In the genomic region with DNA sequence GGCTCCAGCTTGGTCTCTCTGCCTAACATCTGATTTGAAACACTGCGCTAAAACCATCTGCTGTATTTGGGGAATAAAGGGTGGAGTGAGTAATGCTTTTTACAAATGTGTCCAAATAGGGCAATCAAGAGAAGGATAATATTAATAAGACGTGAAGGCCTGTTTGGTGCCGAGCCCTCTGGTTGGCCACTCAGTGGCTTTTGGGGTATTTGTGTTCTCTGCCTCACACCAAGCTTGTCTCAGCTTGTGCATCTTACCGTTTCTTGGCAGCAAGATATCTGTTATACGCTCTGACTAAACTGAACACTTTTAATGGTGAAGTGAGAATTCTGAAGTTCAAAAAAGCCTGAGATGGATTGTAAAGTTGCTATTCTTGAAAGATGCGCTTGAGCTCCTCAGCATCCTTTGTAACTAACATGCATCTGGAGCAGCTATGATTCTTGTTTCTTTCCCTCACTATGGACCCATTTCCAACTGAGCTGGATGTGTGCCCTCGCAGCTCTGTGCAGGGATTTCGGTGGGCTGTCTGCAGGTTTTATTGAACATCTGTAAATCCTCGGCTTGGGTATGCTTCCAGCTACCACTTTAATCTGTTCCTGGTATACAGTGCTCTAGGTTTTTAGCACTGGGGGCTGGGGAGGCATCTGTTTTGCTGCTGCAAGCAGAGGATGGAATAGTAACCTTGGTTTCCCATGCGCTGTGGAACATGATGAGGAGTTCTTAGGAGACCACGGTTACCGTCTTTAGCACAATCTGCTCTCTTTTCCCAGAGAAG, we compare ENCODE assay signal across 31 cellular contexts.
"Had no signal": no experiment of that assay in that cellular context is flagged by ENCODE, and none has a peak within 500 bp of the region (broad histone marks: within the 10 kb centered on the region; RNA-seq: fewer than 3 reads in every experiment).

No MANE protein-coding gene starts in this region.

- ATAC-seq: activated CD4-positive, CD25-positive, alpha-beta regulatory T cell treated with anti-CD3 and anti-CD28 coated beads, Interleukin-2, amount 50 U/mL, for 24 hours; left ventricle myocardium superior; stimulated activated memory B cell treated with anti-CD40 and anti-IgM and Interleukin-4, amounts not matched to agents 10 μg/mL and 1 μg/mL and 100 μg/mL, for 72 hours had no signal

- H3K4me3 Mint-ChIP-seq: activated CD4-positive, alpha-beta memory T cell treated with anti-CD3 and anti-CD28 coated beads for 36 hours; activated CD4-positive, alpha-beta T cell treated with anti-CD3 and anti-CD28 coated beads, Interleukin-2, amount 10 ng/mL, durations not matched to agents 24 days and 14 days; activated naive CD4-positive, alpha-beta T cell treated with anti-CD3 and anti-CD28 coated beads, Interleukin-2, amount 10 ng/mL, durations not matched to agents 7 days and 5 days; activated T-helper 1 cell treated with anti-CD3 and anti-CD28 coated beads, Interleukin-12 subunit alpha, Interleukin-12 subunit beta, Interleukin-2, Interleukin-4 antibody, amounts not matched to agents 30 ng/mL and 10 ng/mL and 1 ng/mL, durations not matched to agents 14 hours and 24 hours and 36 hours; naive B cell; nephron progenitor cell; stimulated activated memory B cell treated with anti-CD40 and anti-IgM and Interleukin-4, amounts not matched to agents 10 μg/mL and 1 μg/mL and 100 μg/mL, for 72 hours; T-helper 2 cell treated with Interferon-gamma antibody and Interleukin-4, amounts not matched to agents 5 μg/mL and 100 μg/mL, for 36 hours had no signal

- H3K36me3 ChIP-seq: brain microvascular endothelial cell, esophagus muscularis mucosa, neutrophil, ovary, prostate gland, sigmoid colon, tibial nerve, WERI-Rb-1 had no signal

- H3K4me3 ChIP-seq: esophagus muscularis mucosa, ovary, prostate gland, sigmoid colon, tibial nerve had no signal

- H3K9me3 Mint-ChIP-seq: activated CD4-positive, alpha-beta T cell treated with anti-CD3 and anti-CD28 coated beads, Interleukin-2, amount 10 ng/mL, durations not matched to agents 24 days and 14 days; activated T-helper 1 cell treated with anti-CD3 and anti-CD28 coated beads, Interleukin-12 subunit alpha, Interleukin-12 subunit beta, Interleukin-2, Interleukin-4 antibody, amounts not matched to agents 30 ng/mL and 10 ng/mL and 1 ng/mL, durations not matched to agents 14 hours and 24 hours and 36 hours; nephron progenitor cell had no signal

- H3K4me1 Mint-ChIP-seq: activated CD4-positive, alpha-beta T cell treated with anti-CD3 and anti-CD28 coated beads, Interleukin-2, amount 10 ng/mL, durations not matched to agents 24 days and 14 days; activated naive CD4-positive, alpha-beta T cell treated with anti-CD3 and anti-CD28 coated beads, Interleukin-2, amount 10 ng/mL, durations not matched to agents 7 days and 5 days; naive B cell; nephron progenitor cell; stimulated activated memory B cell treated with anti-CD40 and anti-IgM and Interleukin-4, amounts not matched to agents 10 μg/mL and 1 μg/mL and 100 μg/mL, for 72 hours had no signal

- H3K27me3 ChIP-seq: brain microvascular endothelial cell, esophagus muscularis mucosa, neutrophil, ovary, sigmoid colon, tibial nerve had no signal

- H3K36me3 Mint-ChIP-seq: activated CD4-positive, alpha-beta memory T cell treated with anti-CD3 and anti-CD28 coated beads for 36 hours; activated naive CD4-positive, alpha-beta T cell treated with anti-CD3 and anti-CD28 coated beads, Interleukin-2, amount 10 ng/mL, durations not matched to agents 7 days and 5 days; naive B cell; stimulated activated memory B cell treated with anti-CD40 and anti-IgM and Interleukin-4, amounts not matched to agents 10 μg/mL and 1 μg/mL and 100 μg/mL, for 72 hours had no signal

- H3K27me3 Mint-ChIP-seq: activated CD4-positive, alpha-beta memory T cell treated with anti-CD3 and anti-CD28 coated beads for 36 hours; activated CD4-positive, alpha-beta T cell treated with anti-CD3 and anti-CD28 coated beads, Interleukin-2, amount 10 ng/mL, durations not matched to agents 24 days and 14 days; activated naive CD4-positive, alpha-beta T cell treated with anti-CD3 and anti-CD28 coated beads, Interleukin-2, amount 10 ng/mL, durations not matched to agents 7 days and 5 days; naive B cell; stimulated activated memory B cell treated with anti-CD40 and anti-IgM and Interleukin-4, amounts not matched to agents 10 μg/mL and 1 μg/mL and 100 μg/mL, for 72 hours had no signal

- FAIRE-seq: astrocyte, endothelial cell of umbilical vein, frontal cortex, small intestine, urothelium cell line had no signal

- DNase-seq: activated CD4-positive, alpha-beta memory T cell treated with anti-CD3 and anti-CD28 coated beads for 36 hours; activated CD4-positive, alpha-beta T cell treated with anti-CD3 and anti-CD28 coated beads, Interleukin-2, amount 10 ng/mL, durations not matched to agents 24 days and 14 days; activated CD8-positive, alpha-beta memory T cell treated with anti-CD3 and anti-CD28 coated beads, Interleukin-2, amount 50 U/mL, for 4 hours; activated effector memory CD4-positive, alpha-beta T cell treated with anti-CD3 and anti-CD28 coated beads, Interleukin-2, amount 50 U/mL, for 16 hours; activated naive CD4-positive, alpha-beta T cell treated with anti-CD3 and anti-CD28 coated beads, Interleukin-2, amount 10 ng/mL, durations not matched to agents 7 days and 5 days; activated T-cell treated with anti-CD3 and anti-CD28 coated beads, Interleukin-2, amount 50 U/mL, for 1 hour; amniotic stem cell; brain microvascular endothelial cell; central memory CD4-positive, alpha-beta T cell; islet precursor cell; left ventricle myocardium superior; naive B cell; nephron progenitor cell; ovary; sigmoid colon; small intestine; stimulated activated CD4-positive, alpha-beta T cell treated with anti-CD3 and anti-CD28 coated beads, Interleukin-4, amount 100 ng/mL, for 24 hours; T-helper 1 cell; WERI-Rb-1 had no signal

- H3K27ac Mint-ChIP-seq: activated CD4-positive, alpha-beta memory T cell treated with anti-CD3 and anti-CD28 coated beads for 36 hours; activated CD4-positive, alpha-beta T cell treated with anti-CD3 and anti-CD28 coated beads, Interleukin-2, amount 10 ng/mL, durations not matched to agents 24 days and 14 days; activated naive CD4-positive, alpha-beta T cell treated with anti-CD3 and anti-CD28 coated beads, Interleukin-2, amount 10 ng/mL, durations not matched to agents 7 days and 5 days; activated T-helper 1 cell treated with anti-CD3 and anti-CD28 coated beads, Interleukin-12 subunit alpha, Interleukin-12 subunit beta, Interleukin-2, Interleukin-4 antibody, amounts not matched to agents 30 ng/mL and 10 ng/mL and 1 ng/mL, durations not matched to agents 14 hours and 24 hours and 36 hours; naive B cell; nephron progenitor cell; stimulated activated memory B cell treated with anti-CD40 and anti-IgM and Interleukin-4, amounts not matched to agents 10 μg/mL and 1 μg/mL and 100 μg/mL, for 72 hours; T-helper 2 cell treated with Interferon-gamma antibody and Interleukin-4, amounts not matched to agents 5 μg/mL and 100 μg/mL, for 36 hours had no signal
